In genomic region chr1:22363403-22364325, GRCh38 we compare ENCODE assay signal across 18 cellular contexts.
DNase-seq lines count a peak whose midpoint lies in the region; ATAC-seq and TF ChIP-seq lines count a peak whose summit lies in the region.
"Had no signal": no experiment of that assay in that cellular context is flagged by ENCODE, and none has a peak within 500 bp of the region (broad histone marks: within the 10 kb centered on the region; RNA-seq: fewer than 3 reads in every experiment).

No MANE protein-coding gene starts in this region.

- intact Hi-C loops in lower lobe of right lung (cut with DNase I): no loop called here
- intact Hi-C loops in posterior vena cava (cut with DNase I): no loop called here

- H3K27ac ChIP-seq in SK-N-SH (ENCODE audit: low read depth in 2 of 2, low read length in 1 of 2) (peak overlapping the region in 1 of 2 experiments; percentile 97; a peak in 2 of 4 replicates), lower lobe of right lung (no peak overlapping the region)
- H3K27ac ChIP-seq: HL-60, Peyer's patch, SJCRH30 had no signal

- H3K4me2 ChIP-seq in SK-N-SH: no peak overlapping the region

- POLR2A ChIA-PET in SK-N-SH (lab: Yijun Ruan, JAX): interaction anchor here (0.8 to 1.6 kb wide), 3 partner anchors 13 to 49 kb away, joined by 3 to 5 read pairs (median 5); no protein-coding TSS in a partner anchor

- no peak overlapping the region for H3K9ac ChIP-seq in SK-N-SH

- H3K36me3 ChIP-seq in BE2C: no peaks in the 10 kb centered on the region
- no peaks in the 10 kb centered on the region for H3K36me3 ChIP-seq in SK-N-SH (replicated peaks in 1 of 2; ENCODE audit: control insufficient read depth in 1 of 2, insufficient read depth in 2 of 2, low read length in 1 of 2)
- no peaks in the 10 kb centered on the region for H3K36me3 ChIP-seq in lower lobe of right lung
- H3K36me3 ChIP-seq: Peyer's patch, SJCRH30 had no signal

- TF ChIP-seq RAD21 in SK-N-SH (IDR thresholded peaks at IDR 0.05; ENCODE audit: low read length): peak; percentile 33

- CTCF ChIA-PET in SK-N-SH (lab: Yijun Ruan, JAX): interaction anchor here (0.6 to 1.9 kb wide), 8 partner anchors 21 to 232 kb away, joined by 3 to 9 read pairs (median 4); no protein-coding TSS in a partner anchor

- no peaks in the 10 kb centered on the region for H3K9me2 ChIP-seq in SK-N-SH

- no peak for ATAC-seq in lower lobe of right lung

- no peak overlapping the region for H2AFZ ChIP-seq in SK-N-SH (ENCODE audit: low read depth)

- H3K9me3 ChIP-seq in BE2C (no peaks in the 10 kb centered on the region), SK-N-SH (no peaks in the 10 kb centered on the region), lower lobe of right lung (no peaks in the 10 kb centered on the region)
- H3K9me3 ChIP-seq: Peyer's patch, SJCRH30 had no signal

- H3K4me1 ChIP-seq in BE2C: peaks cover 13% of the 10 kb centered on the region
- peaks cover 0 to 28% of the 10 kb centered on the region in 2 experiments; a peak in 1 of 4 replicates for H3K4me1 ChIP-seq in SK-N-SH (ENCODE audit: control insufficient read depth in 1 of 2, insufficient read depth in 2 of 2, low read depth in 1 of 2, low read length in 1 of 2)
- no peaks in the 10 kb centered on the region for H3K4me1 ChIP-seq in lower lobe of right lung
- H3K4me1 ChIP-seq: Peyer's patch, SJCRH30 had no signal

- H3K4me3 ChIP-seq in BE2C (ENCODE audit: low read depth, low read length): no peak overlapping the region; the same call in 1 of the 2 replicates
- no peak overlapping the region for H3K4me3 ChIP-seq in SK-N-SH (ENCODE audit: low read depth in 2 of 2, low read length in 1 of 2)
- H3K4me3 ChIP-seq in lower lobe of right lung: no peak overlapping the region
- H3K4me3 ChIP-seq: Peyer's patch, SJCRH30 had no signal

- WGBS in SK-N-SH (ENCODE audit: low lambda C conversion rate): 38% methylated on average over 10 of the region's 13 CpGs

- peak in 1 of 2 experiments; percentile 96; a peak in 2 of 4 replicates for TF ChIP-seq EP300 in SK-N-SH (IDR thresholded peaks at IDR 0.05; ENCODE audit: borderline replicate concordance in 1 of 2, low read depth in 1 of 2, low read length in 1 of 2)

- H3F3A ChIP-seq in SK-N-SH (replicated peaks; ENCODE audit: insufficient read depth): no peaks in the 10 kb centered on the region

- no peaks in the 10 kb centered on the region for H4K20me1 ChIP-seq in SK-N-SH (ENCODE audit: insufficient read depth)

- H3K79me2 ChIP-seq in SK-N-SH (ENCODE audit: insufficient read depth): no peaks in the 10 kb centered on the region

- no peaks in the 10 kb centered on the region for H3K27me3 ChIP-seq in BE2C
- H3K27me3 ChIP-seq in SK-N-SH (ENCODE audit: insufficient read depth): peaks cover 36% of the 10 kb centered on the region
- H3K27me3 ChIP-seq in lower lobe of right lung (ENCODE audit: low read depth): peaks cover 20% of the 10 kb centered on the region
- H3K27me3 ChIP-seq: Peyer's patch had no signal

- DNase-seq in BE2C (peak; percentile 60), SK-N-SH (peak; percentile 81), lower lobe of right lung (peak; percentile 41), posterior vena cava (ENCODE audit: low spot score) (peak; percentile 58), amygdala (lab: John Stamatoyannopoulos, UW) (no peak), NCI-H1092 treated with DMSO at 0.1 percent for 48 hours (lab: John Stamatoyannopoulos, UW) (no peak)
- DNase-seq in stimulated activated CD4-positive, alpha-beta T cell treated with anti-CD3 and anti-CD28 coated beads, Interleukin-15, amount 100 ng/mL, for 24 hours: no peak
- DNase-seq: DMS53, KG1, NCI-H1105 treated with DMSO at 0.1 percent for 48 hours, NCI-H2029 treated with DMSO at 0.1 percent for 48 hours, NCI-H2171, NCI-H345, NCI-H524 treated with DMSO at 0.1 percent for 48 hours, Peyer's patch, SJCRH30, SW 1271 had no signal

- no peak for TF ChIP-seq CTCF in BE2C (IDR thresholded peaks at IDR 0.05; ENCODE audit: low read depth, low read length)
- no peak for TF ChIP-seq CTCF in SK-N-SH (IDR thresholded peaks at IDR 0.05)
- no peak for TF ChIP-seq CTCF in lower lobe of right lung (IDR thresholded peaks at IDR 0.05)

TF ChIP-seq in SK-N-SH, 30 proteins besides CTCF, POLR2A, EP300 and RAD21:
- peak; percentile 81; the same call in 1 of the 2 replicates for TF ChIP-seq RCOR1 (IDR thresholded peaks at IDR 0.05; ENCODE audit: low read length)
- TF ChIP-seq CHD2 (IDR thresholded peaks at IDR 0.05; ENCODE audit: low read length, partially characterized antibody): peak; percentile 85
- TF ChIP-seq TAF1 (IDR thresholded peaks at IDR 0.05; ENCODE audit: borderline replicate concordance, low read depth, low read length): no peak
- TF ChIP-seq GATA2 (CRISPR knock-in tag; IDR thresholded peaks at IDR 0.05): peak; percentile 99
- TF ChIP-seq MXI1 (IDR thresholded peaks at IDR 0.05; ENCODE audit: low read depth, low read length): peak; percentile 7; the same call in 1 of the 2 replicates
- TF ChIP-seq FOXJ3 (CRISPR knock-in tag; IDR thresholded peaks at IDR 0.05): peak; percentile 98

Comparison
In these comparisons a context has a peak if more than half of its experiments do, and no peak if none do; other contexts are left out.
1. DNase-seq: peak in BE2C (single experiment), SK-N-SH (single experiment), lower lobe of right lung (single experiment) and posterior vena cava (single experiment); none in amygdala (0 of 56), NCI-H1092 treated with DMSO at 0.1 percent for 48 hours (single experiment) and stimulated activated CD4-positive, alpha-beta T cell treated with anti-CD3 and anti-CD28 coated beads, Interleukin-15, amount 100 ng/mL, for 24 hours (single experiment).